In genomic region chr5:35026941-35027340, GRCh38 we compare ENCODE assay signal across 23 cellular contexts. TPM values are rescaled to one million over a fixed set of nuclear protein-coding genes. Genes with fewer than 3 reads are reported as not detected.
"Had no signal": no experiment of that assay in that cellular context is flagged by ENCODE, and none has a peak within 500 bp of the region (broad histone marks: within the 10 kb centered on the region; RNA-seq: fewer than 3 reads in every experiment).

No MANE protein-coding gene starts in this region.

- H3K79me2 ChIP-seq: parathyroid adenoma had no signal

- H3K9me3 ChIP-seq: breast epithelium, neutrophil, transverse colon had no signal

- H3K36me3 ChIP-seq: breast epithelium, neutrophil, transverse colon, WERI-Rb-1 had no signal

- H3K4me3 ChIP-seq: breast epithelium, transverse colon had no signal

- H3K27me3 ChIP-seq: breast epithelium, neutrophil, transverse colon had no signal

- H3K27ac ChIP-seq: neutrophil, parathyroid adenoma, transverse colon, WERI-Rb-1 had no signal

- ATAC-seq: activated T-cell treated with anti-CD3 and anti-CD28 coated beads, Interleukin-2, amount 50 U/mL, for 72 hours; natural killer cell; stimulated activated naive CD8-positive, alpha-beta T cell treated with anti-CD3 and anti-CD28 coated beads, Interleukin-15, Interleukin-2, amounts not matched to agents 100 U/mL and 50 U/mL, for 24 hours had no signal

- H3K4me1 ChIP-seq: breast epithelium, parathyroid adenoma, transverse colon had no signal

- H2AFZ ChIP-seq: parathyroid adenoma had no signal

- DNase-seq: activated CD4-positive, alpha-beta T cell treated with anti-CD3 and anti-CD28 coated beads for 1 hour; activated CD4-positive, alpha-beta T cell treated with anti-CD3 and anti-CD28 coated beads, Interleukin-2, amount 50 U/mL, for 4 hours; activated effector memory CD4-positive, alpha-beta T cell treated with anti-CD3 and anti-CD28 coated beads, Interleukin-2, amount 50 U/mL, for 16 hours; activated naive CD4-positive, alpha-beta T cell treated with anti-CD3 and anti-CD28 coated beads, Interleukin-2, amount 50 U/mL, for 16 hours; activated T-cell treated with anti-CD3 and anti-CD28 coated beads, Interleukin-2, amount 50 U/mL, for 72 hours; aorta; cortex of kidney; head of caudate nucleus; natural killer cell; stimulated activated CD4-positive, alpha-beta T cell treated with anti-CD3 and anti-CD28 coated beads, Interleukin-2, amount 100 ng/mL, for 24 hours; stimulated activated naive CD8-positive, alpha-beta T cell treated with anti-CD3 and anti-CD28 coated beads, Interleukin-15, Interleukin-2, amounts not matched to agents 100 U/mL and 50 U/mL, for 24 hours; substantia nigra; T-helper 2 cell; transverse colon; WERI-Rb-1 had no signal

RNA-seq across cellular contexts. Expression of gene AGXT2, which starts 20.8 kb away (rescaled TPM):
- total RNA-seq: activated CD8-positive, alpha-beta memory T cell treated with anti-CD3 and anti-CD28 coated beads for 36 hours; activated T-cell treated with anti-CD3 and anti-CD28 coated beads, Interleukin-2, amount 50 U/mL, for 72 hours; aorta; breast epithelium; frontal cortex; kidney epithelial cell; lower leg skin; natural killer cell; transverse colon had no signal
- polyA plus RNA-seq: aorta, esophagus had no signal
